10 cellular contexts compared by ENCODE assay signal in genomic region chr1:225996946-225997545, GRCh38. TPM values are rescaled to one million over a fixed set of nuclear protein-coding genes. Genes with fewer than 3 reads are reported as not detected.
DNase-seq lines count a peak whose midpoint lies in the region; ATAC-seq, FAIRE-seq and TF ChIP-seq lines count a peak whose summit lies in the region.
"Had no signal": no experiment of that assay in that cellular context is flagged by ENCODE, and none has a peak within 500 bp of the region (broad histone marks: within the 10 kb centered on the region; RNA-seq: fewer than 3 reads in every experiment).

No MANE protein-coding gene starts in this region.

- H3K4me3 ChIP-seq in MM.1S (ENCODE audit: low read length), result peak overlapping the region; percentile 86
- peak overlapping the region; percentile 78 for H3K4me3 ChIP-seq in K562

- H3K9me2 ChIP-seq in MM.1S (replicated peaks; ENCODE audit: insufficient read depth, low read length), result no peaks in the 10 kb centered on the region

- no peak for FAIRE-seq in K562 (lab: Jason Lieb, UNC)
- FAIRE-seq: TTC549 had no signal

- CTCF ChIA-PET in K562 (lab: Yijun Ruan, JAX; ENCODE audit: low intra/inter-chr PET ratio), result interaction anchor here (2.1 kb wide), 1 partner anchor 68 kb away, joined by 11 read pairs; no protein-coding TSS in a partner anchor

- H3K4me1 ChIP-seq in MM.1S (ENCODE audit: low read length) (peaks cover 48% of the 10 kb centered on the region), K562 (replicated peaks in 1 of 2; ENCODE audit: control insufficient read depth in 2 of 2, insufficient read depth in 2 of 2, low read length in 2 of 2) (peaks cover 22 to 46% of the 10 kb centered on the region in 2 experiments)

- TF ChIP-seq CTCF in MM.1S (IDR thresholded peaks at IDR 0.05; ENCODE audit: low read length) (no peak), K562 (IDR thresholded peaks at IDR 0.05 in 2 of 3, conservative IDR thresholded peaks at IDR 0.05 in 1 of 3; ENCODE audit: insufficient read depth in 2 of 3, low read depth in 1 of 3, low read length in 3 of 3) (no peak), neural crest cell (conservative IDR thresholded peaks at IDR 0.05) (no peak)

- no peaks in the 10 kb centered on the region for H3K27me3 ChIP-seq in MM.1S (replicated peaks; ENCODE audit: insufficient read depth, low read length)
- no peaks in the 10 kb centered on the region for H3K27me3 ChIP-seq in K562 (ENCODE audit: control insufficient read depth in 2 of 2, insufficient read depth in 2 of 2, low read length in 2 of 2)

- H3K4me1 Mint-ChIP-seq in neural crest cell, result peaks cover 34% of the 10 kb centered on the region

- no peak overlapping the region for H3K27ac Mint-ChIP-seq in neural crest cell (ENCODE audit: unreplicated experiment)

- no peak overlapping the region for H2AFZ ChIP-seq in MM.1S (ENCODE audit: low read length)
- H2AFZ ChIP-seq in K562 (ENCODE audit: low read depth, low read length), result no peak overlapping the region

- H3F3A ChIP-seq in MM.1S (ENCODE audit: insufficient read depth, low read length), result peaks cover 31% of the 10 kb centered on the region

- H3K36me3 ChIP-seq in MM.1S (replicated peaks; ENCODE audit: insufficient read depth, low read length), result peaks cover 14% of the 10 kb centered on the region
- H3K36me3 ChIP-seq in K562 (ENCODE audit: control insufficient read depth, insufficient read depth, low read length), result peaks cover 66% of the 10 kb centered on the region

- ATAC-seq in K562 (no peak), GM21360 (IDR thresholded peaks at IDR 0.05; ENCODE audit: unreplicated experiment) (no peak)

- TF ChIP-seq RAD21 in K562 (CRISPR knock-in tag; conservative IDR thresholded peaks at IDR 0.05 in 1 of 2, IDR thresholded peaks at IDR 0.05 in 1 of 2), result no peak

- TF ChIP-seq EP300 in K562 (IDR thresholded peaks at IDR 0.05; ENCODE audit: low read length), result no peak

- peak overlapping the region; percentile 86; the same call in 1 of the 2 replicates for H3K9ac ChIP-seq in MM.1S (ENCODE audit: low read length)
- H3K9ac ChIP-seq in K562 (ENCODE audit: insufficient read depth in 1 of 2, low read depth in 2 of 2, low read length in 2 of 2), result peak overlapping the region; percentile 80 to 97; a peak in 3 of 4 replicates

- BruUV-seq in K562 (replicated peaks; lab: Mats Ljungman, UMichigan), result no TSS peak

- POLR2A ChIA-PET in K562 (lab: Yijun Ruan, JAX), result interaction anchor here (0.6 to 2.9 kb wide), 11 partner anchors 10 to 137 kb away, joined by 3 to 25 read pairs (median 4); partner anchors contain the start of gene H3-3A

- in situ Hi-C loops in K562 (cut with MboI) (no loop called here), KBM-7 (cut with MboI; ENCODE audit: low pct_unique_long_range_greater_than_20kb, low sequenced_read_pairs) (no loop called here)

- H3K9me3 ChIP-seq in MM.1S (replicated peaks; ENCODE audit: insufficient read depth, low read length), result no peaks in the 10 kb centered on the region
- H3K9me3 ChIP-seq in K562 (replicated peaks; ENCODE audit: control insufficient read depth, insufficient read depth, low read depth, low read length), result no peaks in the 10 kb centered on the region

- no peak for TF ChIP-seq POLR2A in K562 (conservative IDR thresholded peaks at IDR 0.05)

- DNase-seq in EL, result peak; percentile 37
- DNase-seq in MM.1S, result peak; percentile 47
- no peak for DNase-seq in K562 (ENCODE audit: extremely low read depth in 1 of 4, low spot score in 3 of 4)
- no peak for DNase-seq in neural crest cell (ENCODE audit: low read depth, low spot score)
- DNase-seq in kidney glomerular epithelial cell (lab: John Stamatoyannopoulos, UW), result no peak
- no peak for DNase-seq in NCI-H1436 (lab: John Stamatoyannopoulos, UW)
- no peak for DNase-seq in KBM-7

- WGBS in K562 (ENCODE audit: insufficient coverage, low coverage, missing lambda C conversion rate), result 7% methylated on average over 5 of the region's 5 CpGs

- H3K4me3 Mint-ChIP-seq in neural crest cell, result peak overlapping the region; percentile 72

- intact Hi-C loops in K562 (cut with micrococcal nuclease), result loop anchor here (5.0 kb wide), 1 partner anchor 35 kb away; no protein-coding TSS in a partner anchor

- no peaks in the 10 kb centered on the region for H3K9me3 Mint-ChIP-seq in neural crest cell

- H3K79me2 ChIP-seq in MM.1S (ENCODE audit: low read length), result peaks cover 69% of the 10 kb centered on the region
- peaks cover 80% of the 10 kb centered on the region for H3K79me2 ChIP-seq in K562 (ENCODE audit: control insufficient read depth, insufficient read depth, low read length)

- H3K9me1 ChIP-seq in K562 (ENCODE audit: control insufficient read depth, insufficient read depth, low read length), result peaks cover 3% of the 10 kb centered on the region

- no peaks in the 10 kb centered on the region for H3K36me3 Mint-ChIP-seq in neural crest cell (ENCODE audit: low read depth)

- H3K27ac ChIP-seq in MM.1S (ENCODE audit: low read length) (peak overlapping the region; percentile 1; the same call in 1 of the 2 replicates), K562 (ENCODE audit: extremely low read depth, low read depth, low read length) (peak overlapping the region; percentile 90)

- peak overlapping the region; percentile 91 for H3K4me2 ChIP-seq in MM.1S (ENCODE audit: low read depth, low read length)
- H3K4me2 ChIP-seq in K562 (ENCODE audit: insufficient read depth, low read length), result peak overlapping the region; percentile 97

- no peaks in the 10 kb centered on the region for H3K27me3 Mint-ChIP-seq in neural crest cell (ENCODE audit: low read depth)

- H4K20me1 ChIP-seq in MM.1S (ENCODE audit: insufficient read depth, low read length), result no peaks in the 10 kb centered on the region
- peaks cover 18% of the 10 kb centered on the region for H4K20me1 ChIP-seq in K562 (replicated peaks; ENCODE audit: control insufficient read depth, insufficient read depth, low read length)

TF ChIP-seq in K562, 482 proteins besides CTCF, POLR2A, EP300 and RAD21 (continues in another document):
- TF ChIP-seq SRSF3 (IDR thresholded peaks at IDR 0.05; ENCODE audit: insufficient read depth, low read length) (no peak), POLR3G (IDR thresholded peaks at IDR 0.05; ENCODE audit: extremely low read depth, insufficient read length, insufficient replicate concordance) (no peak), SRF (CRISPR knock-in tag; IDR thresholded peaks at IDR 0.05) (0 out of 4 replicates have a peak, but pooled peaks of 1 of the 2 experiments have one; percentile 12), POLR2AphosphoS5 (IDR thresholded peaks at IDR 0.05; ENCODE audit: control insufficient read depth, insufficient read depth, low read depth, low read length) (0 out of 2 replicates have a peak, but pooled peaks have one; percentile 33)

RNA-seq across cellular contexts. Expression of gene SDE2, which starts 2.1 kb away (rescaled TPM):
- total RNA-seq in K562 (2011; cell fraction: chromatin; rRNA removed; ENCODE audit: low replicate concordance), result 30.3 and 54.4 TPM in 2 replicates
- 21.3 and 22.5 TPM in 2 replicates for total RNA-seq in K562 (2011; cell fraction: nucleolus; rRNA removed)
- total RNA-seq in K562 (2011; cell fraction: nucleoplasm; rRNA removed), result 40.9 and 49.1 TPM in 2 replicates
- total RNA-seq in K562 (2014; rRNA removed) (44.9 and 46.0 TPM in 2 replicates), K562 (2014; rRNA removed; fragmentation: Illumina TruSeq; extraction: Trizol) (62.3 and 72.5 TPM in 2 replicates), K562 (2015; rRNA removed; fragmentation: Illumina TruSeq; extraction: Trizol) (42.7 and 43.0 TPM in 2 replicates), K562 (2021) (45.3 and 50.5 TPM in 2 replicates), neural crest cell (18.1 TPM in 2 replicates)
- polyA plus RNA-seq in K562 (2011; rRNA removed) (35.6 and 49.1 TPM in 2 replicates), K562 (2014; fragmentation: Illumina TruSeq; extraction: Trizol) (35.7 and 39.9 TPM in 2 replicates), K562 (2014; fragmentation: Nextera tagmentation; extraction: Ambion mirVana) (10 to 100 TPM; 14.3 to 19.3 TPM), K562 (2014; rRNA removed) (44.6 and 46.1 TPM in 2 replicates)
- 19.9 and 37.9 TPM in 2 replicates for polyA plus RNA-seq in K562 (2011; cell fraction: cytosol; rRNA removed)
- polyA plus RNA-seq in K562 (2011; cell fraction: nucleus; rRNA removed), result 10.7 and 11.3 TPM in 2 replicates
- polyA plus RNA-seq in K562 (2012), result 13.2 and 19.6 TPM in 2 replicates
- polyA minus RNA-seq in K562 (2011; rRNA and poly(A)+ RNA removed), result 55.7 and 62.4 TPM in 2 replicates
- 24.8 and 29.7 TPM in 2 replicates for polyA minus RNA-seq in K562 (2011; cell fraction: cytosol; rRNA and poly(A)+ RNA removed)
- 11.2 and 15.9 TPM in 2 replicates for polyA minus RNA-seq in K562 (2011; cell fraction: nucleus; rRNA and poly(A)+ RNA removed)

RNA-seq across cellular contexts. Expression of gene LEFTY2, which starts 56.0 kb away (rescaled TPM):
- total RNA-seq in K562 (2011; cell fraction: chromatin; rRNA removed; ENCODE audit: low replicate concordance), result 0.23 TPM in 1 of 2 replicates, not detected in the other
- not detected in 2 replicates for total RNA-seq in K562 (2011; cell fraction: nucleolus; rRNA removed)
- total RNA-seq in K562 (2011; cell fraction: nucleoplasm; rRNA removed), result 0.29 TPM in 1 of 2 replicates, not detected in the other
- 0.08 and 0.14 TPM in 2 replicates for total RNA-seq in K562 (2014; rRNA removed)
- total RNA-seq in K562 (2014; rRNA removed; fragmentation: Illumina TruSeq; extraction: Trizol), result not detected in 2 replicates
- not detected in 2 replicates for total RNA-seq in K562 (2015; rRNA removed; fragmentation: Illumina TruSeq; extraction: Trizol)
- not detected in 2 replicates for total RNA-seq in K562 (2021)
- 0.04 and 0.07 TPM in 2 replicates for polyA plus RNA-seq in K562 (2011; rRNA removed)
- 0.03 and 0.06 TPM in 2 replicates for polyA plus RNA-seq in K562 (2011; cell fraction: cytosol; rRNA removed)
- 0.06 TPM in 1 of 2 replicates, not detected in the other for polyA plus RNA-seq in K562 (2011; cell fraction: nucleus; rRNA removed)
- 0.04 TPM in 2 replicates for polyA plus RNA-seq in K562 (2012)
- not detected in 2 replicates for polyA plus RNA-seq in K562 (2014; fragmentation: Illumina TruSeq; extraction: Trizol)
- not detected for polyA plus RNA-seq in K562 (2014; fragmentation: Nextera tagmentation; extraction: Ambion mirVana)
- 0.78 TPM in 1 of 2 replicates, not detected in the other for polyA plus RNA-seq in K562 (2014; rRNA removed)
- not detected in 2 replicates for polyA minus RNA-seq in K562 (2011; rRNA and poly(A)+ RNA removed)
- not detected in 2 replicates for polyA minus RNA-seq in K562 (2011; cell fraction: cytosol; rRNA and poly(A)+ RNA removed)
- polyA minus RNA-seq in K562 (2011; cell fraction: nucleus; rRNA and poly(A)+ RNA removed), result not detected in 2 replicates
- total RNA-seq in neural crest cell, result not detected in 2 replicates
- total RNA-seq: glomerular endothelial cell had no signal

Comparison
In these comparisons a context has a peak if more than half of its experiments do, and no peak if none do; other contexts are left out.
1. DNase-seq: peak in EL (single experiment) and MM.1S (single experiment); none in K562 (0 of 4), neural crest cell (single experiment), kidney glomerular epithelial cell (single experiment), NCI-H1436 (single experiment) and KBM-7 (single experiment).